Comparison of ENCODE assay signal across 3 cellular contexts in genomic region chr16:68367034-68367433, GRCh38.
TF ChIP-seq lines count a peak whose summit lies in the region.

No MANE protein-coding gene starts in this region.

TF ChIP-seq in HCT116, 20 proteins besides CTCF, POLR2A, EP300 and RAD21:
- no peak for TF ChIP-seq EZH2 (IDR thresholded peaks at IDR 0.05)
- TF ChIP-seq ATF3 (IDR thresholded peaks at IDR 0.05), result no peak
- no peak for TF ChIP-seq ZNF274 (IDR thresholded peaks at IDR 0.05; ENCODE audit: low read depth, low read length)
- no peak for TF ChIP-seq CEBPB (IDR thresholded peaks at IDR 0.05; ENCODE audit: low read depth)
- TF ChIP-seq REST (IDR thresholded peaks at IDR 0.05; ENCODE audit: low read depth), result no peak
- TF ChIP-seq SP1 (IDR thresholded peaks at IDR 0.05; ENCODE audit: low read depth), result no peak
TF ChIP-seq in HCT116: peak in this region for 0.

TF ChIP-seq in SK-N-SH treated with all-trans-retinoic acid at 6 μM for 48 hours, 23 proteins besides CTCF, POLR2A, EP300 and RAD21:
- no peak for TF ChIP-seq ZNF70 (CRISPR knock-in tag; IDR thresholded peaks at IDR 0.05)
- TF ChIP-seq PATZ1 (CRISPR knock-in tag; IDR thresholded peaks at IDR 0.05; ENCODE audit: borderline replicate concordance), result no peak
- no peak for TF ChIP-seq RARB (CRISPR knock-in tag; IDR thresholded peaks at IDR 0.05)
- no peak for TF ChIP-seq ZC3H10 (CRISPR knock-in tag; IDR thresholded peaks at IDR 0.05)
- no peak for TF ChIP-seq ZFP3 (CRISPR knock-in tag; IDR thresholded peaks at IDR 0.05)
- no peak for TF ChIP-seq CSRNP3 (CRISPR knock-in tag; IDR thresholded peaks at IDR 0.05)
- TF ChIP-seq ZNF8 (CRISPR knock-in tag; IDR thresholded peaks at IDR 0.05), result no peak
- TF ChIP-seq SNAI2 (CRISPR knock-in tag; IDR thresholded peaks at IDR 0.05), result no peak
- TF ChIP-seq TCF4 (CRISPR knock-in tag; IDR thresholded peaks at IDR 0.05; ENCODE audit: borderline replicate concordance), result no peak
- no peak for TF ChIP-seq CREB5 (CRISPR knock-in tag; IDR thresholded peaks at IDR 0.05; ENCODE audit: low read depth)
- TF ChIP-seq ZFP30 (CRISPR knock-in tag; IDR thresholded peaks at IDR 0.05), result no peak
- no peak for TF ChIP-seq TSHZ2 (CRISPR knock-in tag; IDR thresholded peaks at IDR 0.05)
- no peak for TF ChIP-seq ZNF565 (CRISPR knock-in tag; conservative IDR thresholded peaks at IDR 0.05; ENCODE audit: low read depth)
- TF ChIP-seq CSDC2 (CRISPR knock-in tag; IDR thresholded peaks at IDR 0.05), result no peak
- no peak for TF ChIP-seq POU6F1 (CRISPR knock-in tag; IDR thresholded peaks at IDR 0.05; ENCODE audit: borderline replicate concordance, low read depth)
- TF ChIP-seq TOX (CRISPR knock-in tag; IDR thresholded peaks at IDR 0.05; ENCODE audit: borderline replicate concordance), result no peak
- no peak for TF ChIP-seq PPARA (CRISPR knock-in tag; IDR thresholded peaks at IDR 0.05; ENCODE audit: borderline replicate concordance)
- TF ChIP-seq GLIS3 (CRISPR knock-in tag; IDR thresholded peaks at IDR 0.05), result no peak
- no peak for TF ChIP-seq ESRRG (CRISPR knock-in tag; IDR thresholded peaks at IDR 0.05)
- no peak for TF ChIP-seq ISL1 (CRISPR knock-in tag; IDR thresholded peaks at IDR 0.05)

TF ChIP-seq in H1, 55 proteins besides CTCF, POLR2A, EP300 and RAD21:
- TF ChIP-seq FOSL1 (IDR thresholded peaks at IDR 0.05; ENCODE audit: insufficient read depth, low read depth, low read length) (no peak), CBX8 (IDR thresholded peaks at IDR 0.05; ENCODE audit: borderline replicate concordance, low read depth, low read length) (no peak), ZNF274 (IDR thresholded peaks at IDR 0.05; ENCODE audit: borderline replicate concordance, extremely low read depth, low read length) (no peak), SIX5 (IDR thresholded peaks at IDR 0.05; ENCODE audit: low read depth, low read length) (no peak), EZH2 (IDR thresholded peaks at IDR 0.05; ENCODE audit: low read depth, low read length, severe bottlenecking) (no peak), HDAC6 (IDR thresholded peaks at IDR 0.05; ENCODE audit: low read depth, low read length) (no peak), SIRT6 (IDR thresholded peaks at IDR 0.05; ENCODE audit: low read length) (no peak), SIN3A (conservative IDR thresholded peaks at IDR 0.05 in 1 of 2, IDR thresholded peaks at IDR 0.05 in 1 of 2; ENCODE audit: low read depth in 1 of 2, low read length in 2 of 2) (no peak), RFX5 (IDR thresholded peaks at IDR 0.05; ENCODE audit: borderline replicate concordance, low read depth, low read length) (no peak), CBX5 (IDR thresholded peaks at IDR 0.05; ENCODE audit: low read depth, low read length) (no peak), KDM5A (IDR thresholded peaks at IDR 0.05; ENCODE audit: low read length) (no peak), PHF8 (conservative IDR thresholded peaks at IDR 0.05; ENCODE audit: low read depth, low read length) (no peak), SP4 (IDR thresholded peaks at IDR 0.05; ENCODE audit: low read length) (no peak), ATF2 (IDR thresholded peaks at IDR 0.05; ENCODE audit: low read length) (no peak), MAX (IDR thresholded peaks at IDR 0.05) (peak; percentile 26; the same call in 1 of the 2 replicates), GABPA (IDR thresholded peaks at IDR 0.05; ENCODE audit: borderline replicate concordance, insufficient read depth, low read length) (peak; percentile 42; the same call in 1 of the 2 replicates)
